13 cellular contexts compared by ENCODE assay signal in genomic region chr14:69324341-69324931, GRCh38.
"Had no signal": no experiment of that assay in that cellular context is flagged by ENCODE, and none has a peak within 500 bp of the region (broad histone marks: within the 10 kb centered on the region; RNA-seq: fewer than 3 reads in every experiment).

No MANE protein-coding gene starts in this region.

- ATAC-seq: activated naive CD4-positive, alpha-beta T cell treated with anti-CD3 and anti-CD28 coated beads, Interleukin-2, amount 50 U/mL, for 72 hours; activated T-helper 17 cell treated with anti-CD3 and anti-CD28 coated beads, Interleukin-2, amount 50 U/mL, for 72 hours; esophagus mucosa; naive thymus-derived CD4-positive, alpha-beta T cell had no signal

- H3K4me3 Mint-ChIP-seq: activated T-helper 17 cell treated with anti-CD3 and anti-CD28 coated beads, Interleukin-2, amount 50 U/mL, for 72 hours; naive thymus-derived CD4-positive, alpha-beta T cell had no signal

- H3K36me3 Mint-ChIP-seq: activated naive CD4-positive, alpha-beta T cell treated with anti-CD3 and anti-CD28 coated beads, Interleukin-2, amount 50 U/mL, for 72 hours; naive thymus-derived CD4-positive, alpha-beta T cell had no signal

- H3K27ac Mint-ChIP-seq: activated T-helper 17 cell treated with anti-CD3 and anti-CD28 coated beads, Interleukin-2, amount 50 U/mL, for 72 hours; naive thymus-derived CD4-positive, alpha-beta T cell had no signal

- H3K27me3 ChIP-seq: dorsolateral prefrontal cortex had no signal

- H3K27ac ChIP-seq: dorsolateral prefrontal cortex had no signal

- DNase-seq: activated CD4-positive, alpha-beta T cell treated with anti-CD3 and anti-CD28 coated beads for 1 hour; activated CD4-positive, alpha-beta T cell treated with anti-CD3 and anti-CD28 coated beads, Interleukin-2, amount 50 U/mL, for 48 hours; anterior cingulate cortex; hippocampal formation; kidney glomerular epithelial cell; SHP77 treated with DMSO at 0.1 percent for 48 hours; T-helper 2 cell had no signal

- H3K27me3 Mint-ChIP-seq: activated T-helper 17 cell treated with anti-CD3 and anti-CD28 coated beads, Interleukin-2, amount 50 U/mL, for 72 hours had no signal

- H3K4me3 ChIP-seq: dorsolateral prefrontal cortex, lung had no signal

- H3K4me1 Mint-ChIP-seq: activated T-helper 17 cell treated with anti-CD3 and anti-CD28 coated beads, Interleukin-2, amount 50 U/mL, for 72 hours; naive thymus-derived CD4-positive, alpha-beta T cell had no signal

- H3K9me3 Mint-ChIP-seq: activated naive CD4-positive, alpha-beta T cell treated with anti-CD3 and anti-CD28 coated beads, Interleukin-2, amount 50 U/mL, for 72 hours; activated T-helper 17 cell treated with anti-CD3 and anti-CD28 coated beads, Interleukin-2, amount 50 U/mL, for 72 hours had no signal
